In genomic region chr12:3872800-3873636, GRCh38 we compare ENCODE assay signal across 1 cellular context.
TF ChIP-seq lines count a peak whose summit lies in the region.

Gene PARP11 (minus strand): TSS chr12:3873399. CDS start chr12:3873229, 170 bp downstream.

TF ChIP-seq in HepG2, 621 proteins besides CTCF, POLR2A, EP300 and RAD21 (continued from another document and continues in another):
- TF ChIP-seq ZMYM3 (CRISPR knock-in tag; IDR thresholded peaks at IDR 0.05) (no peak), HOMEZ (CRISPR knock-in tag; IDR thresholded peaks at IDR 0.05; ENCODE audit: low read depth) (peak; percentile 71), HNF4G (IDR thresholded peaks at IDR 0.05; ENCODE audit: borderline replicate concordance, low read depth, low read length) (no peak), HNF4G (CRISPR knock-in tag; IDR thresholded peaks at IDR 0.05; ENCODE audit: borderline replicate concordance, low read depth) (no peak), CC2D1A (CRISPR knock-in tag; IDR thresholded peaks at IDR 0.05) (no peak), ZNF18 (CRISPR knock-in tag; IDR thresholded peaks at IDR 0.05; ENCODE audit: insufficient replicate concordance) (peak; percentile 50), ZHX1 (CRISPR knock-in tag; IDR thresholded peaks at IDR 0.05; ENCODE audit: low read depth) (no peak), BORCS8-MEF2B (CRISPR knock-in tag; IDR thresholded peaks at IDR 0.05) (no peak), SNAPC4 (CRISPR knock-in tag; IDR thresholded peaks at IDR 0.05) (no peak), RBM22 (optimal IDR thresholded peaks at IDR 0.05; ENCODE audit: low read length) (no peak), PTBP1 (IDR thresholded peaks at IDR 0.05; ENCODE audit: low read depth, low read length, poor library complexity, severe bottlenecking) (no peak), DMAP1 (CRISPR knock-in tag; IDR thresholded peaks at IDR 0.05) (peak; percentile 56), ETS1 (CRISPR knock-in tag; IDR thresholded peaks at IDR 0.05) (no peak), NR1H2 (CRISPR knock-in tag; IDR thresholded peaks at IDR 0.05; ENCODE audit: borderline replicate concordance, low read depth) (no peak), TP53 (CRISPR knock-in tag; conservative IDR thresholded peaks at IDR 0.05) (no peak), WIZ (CRISPR knock-in tag; IDR thresholded peaks at IDR 0.05) (no peak), GABPA (IDR thresholded peaks at IDR 0.05; ENCODE audit: low read depth, low read length) (peak; percentile 58), GABPA (CRISPR knock-in tag; IDR thresholded peaks at IDR 0.05; ENCODE audit: low read depth) (peak; percentile 89), MBD4 (IDR thresholded peaks at IDR 0.05; ENCODE audit: borderline replicate concordance, low read length) (no peak), SNAPC2 (CRISPR knock-in tag; IDR thresholded peaks at IDR 0.05) (no peak), ATF3 (CRISPR knock-in tag; IDR thresholded peaks at IDR 0.05) (no peak), ZNF75D (CRISPR knock-in tag; IDR thresholded peaks at IDR 0.05; ENCODE audit: borderline replicate concordance) (no peak), HDAC2 (CRISPR knock-in tag; IDR thresholded peaks at IDR 0.05) (0 out of 2 replicates have a peak, but pooled peaks have one; percentile 6), ZNF12 (CRISPR knock-in tag; IDR thresholded peaks at IDR 0.05) (no peak), ZNF451 (CRISPR knock-in tag; IDR thresholded peaks at IDR 0.05) (no peak), RNF2 (conservative IDR thresholded peaks at IDR 0.05; ENCODE audit: low read depth) (no peak), PCBP2 (optimal IDR thresholded peaks at IDR 0.05; ENCODE audit: low read depth, low read length, poor library complexity, severe bottlenecking) (no peak), FOXP1 (IDR thresholded peaks at IDR 0.05) (no peak), FOXP1 (CRISPR knock-in tag; IDR thresholded peaks at IDR 0.05) (no peak), KDM4B (CRISPR knock-in tag; IDR thresholded peaks at IDR 0.05) (no peak), GPN1 (CRISPR knock-in tag; IDR thresholded peaks at IDR 0.05; ENCODE audit: borderline replicate concordance) (no peak), ZFP37 (CRISPR knock-in tag; IDR thresholded peaks at IDR 0.05; ENCODE audit: borderline replicate concordance) (no peak), ZNF235 (CRISPR knock-in tag; IDR thresholded peaks at IDR 0.05; ENCODE audit: borderline replicate concordance) (no peak), ZNF331 (CRISPR knock-in tag; IDR thresholded peaks at IDR 0.05) (peak; percentile 25; the same call in 1 of the 2 replicates), SOX6 (IDR thresholded peaks at IDR 0.05) (no peak), SOX6 (CRISPR knock-in tag; IDR thresholded peaks at IDR 0.05) (peak; percentile 14; the same call in 1 of the 2 replicates), NAIF1 (CRISPR knock-in tag; IDR thresholded peaks at IDR 0.05; ENCODE audit: borderline replicate concordance) (0 out of 2 replicates have a peak, but pooled peaks have one; percentile 28), ATF4 (CRISPR knock-in tag; IDR thresholded peaks at IDR 0.05) (no peak), ZNF530 (CRISPR knock-in tag; IDR thresholded peaks at IDR 0.05; ENCODE audit: low read depth) (no peak), DNMT3B (CRISPR knock-in tag; conservative IDR thresholded peaks at IDR 0.05) (no peak), GFI1 (CRISPR knock-in tag; IDR thresholded peaks at IDR 0.05; ENCODE audit: borderline replicate concordance) (no peak), FOXK2 (IDR thresholded peaks at IDR 0.05) (no peak), RFX3 (CRISPR knock-in tag; IDR thresholded peaks at IDR 0.05) (no peak), ZNF616 (CRISPR knock-in tag; IDR thresholded peaks at IDR 0.05; ENCODE audit: low read depth) (no peak), ZBTB38 (CRISPR knock-in tag; IDR thresholded peaks at IDR 0.05) (no peak), ZFP36L2 (CRISPR knock-in tag; IDR thresholded peaks at IDR 0.05) (no peak), E2F5 (CRISPR knock-in tag; conservative IDR thresholded peaks at IDR 0.05) (no peak), ARNTL (CRISPR knock-in tag; IDR thresholded peaks at IDR 0.05) (no peak), SP5 (CRISPR knock-in tag; IDR thresholded peaks at IDR 0.05; ENCODE audit: borderline replicate concordance, low read depth) (0 out of 2 replicates have a peak, but pooled peaks have one; percentile 23), FOXK1 (CRISPR knock-in tag; IDR thresholded peaks at IDR 0.05; ENCODE audit: borderline replicate concordance, low read depth) (0 out of 2 replicates have a peak, but pooled peaks have one; percentile 36), HIC2 (CRISPR knock-in tag; IDR thresholded peaks at IDR 0.05; ENCODE audit: low read depth) (no peak), ONECUT2 (CRISPR knock-in tag; IDR thresholded peaks at IDR 0.05) (no peak), BRF2 (CRISPR knock-in tag; IDR thresholded peaks at IDR 0.05) (no peak), ZNF891 (CRISPR knock-in tag; IDR thresholded peaks at IDR 0.05) (no peak)
